Comparison of ENCODE assay signal across 2 cellular contexts in genomic region chr1:207883660-207884245, GRCh38.
TF ChIP-seq lines count a peak whose summit lies in the region.

No MANE protein-coding gene starts in this region.

TF ChIP-seq in liver, 16 proteins besides CTCF, POLR2A, EP300 and RAD21 (continued from another document):
- TF ChIP-seq ZBTB33 (IDR thresholded peaks at IDR 0.05) (no peak), TAF1 (conservative IDR thresholded peaks at IDR 0.05) (no peak), HNF4G (IDR thresholded peaks at IDR 0.05) (no peak), MAX (IDR thresholded peaks at IDR 0.05) (no peak)

TF ChIP-seq in HepG2, 621 proteins besides CTCF, POLR2A, EP300 and RAD21 (continued from another document):
- TF ChIP-seq HBP1 (CRISPR knock-in tag; IDR thresholded peaks at IDR 0.05; ENCODE audit: low read depth) (no peak), ZBTB7A (CRISPR knock-in tag; IDR thresholded peaks at IDR 0.05) (no peak)
TF ChIP-seq in HepG2: peak in this region for 0.
